In genomic region chr6:107973594-107973993, GRCh38 we compare ENCODE assay signal across 16 cellular contexts. TPM values are rescaled to one million over a fixed set of nuclear protein-coding genes. Genes with fewer than 3 reads are reported as not detected.
DNase-seq lines count a peak whose midpoint lies in the region; ATAC-seq and TF ChIP-seq lines count a peak whose summit lies in the region.
"Had no signal": no experiment of that assay in that cellular context is flagged by ENCODE, and none has a peak within 500 bp of the region (broad histone marks: within the 10 kb centered on the region; RNA-seq: fewer than 3 reads in every experiment).

No MANE protein-coding gene starts in this region.

- no peaks in the 10 kb centered on the region for H3K36me3 ChIP-seq in mammary epithelial cell (ENCODE audit: insufficient read depth, low read length)
- H3K36me3 ChIP-seq in breast epithelium = no peaks in the 10 kb centered on the region
- no peaks in the 10 kb centered on the region for H3K36me3 ChIP-seq in WERI-Rb-1
- H3K36me3 ChIP-seq: HAP-1, MG63 had no signal

- H3K4me1 Mint-ChIP-seq in nephron progenitor cell = peaks cover 4% of the 10 kb centered on the region
- H3K4me1 Mint-ChIP-seq: CD14-positive monocyte had no signal

- TF ChIP-seq CTCF in mammary epithelial cell (conservative IDR thresholded peaks at IDR 0.05 in 1 of 2, IDR thresholded peaks at IDR 0.05 in 1 of 2; ENCODE audit: extremely low read depth in 1 of 2, insufficient read depth in 1 of 2, low read depth in 1 of 2, low read length in 2 of 2) = no peak
- no peak for TF ChIP-seq CTCF in breast epithelium (IDR thresholded peaks at IDR 0.05)
- no peak for TF ChIP-seq CTCF in nephron progenitor cell (IDR thresholded peaks at IDR 0.05)
- TF ChIP-seq CTCF in WERI-Rb-1 (IDR thresholded peaks at IDR 0.05; ENCODE audit: low read depth, low read length) = no peak

- no peak for TF ChIP-seq POLR2A in breast epithelium (IDR thresholded peaks at IDR 0.05)

- H3K4me3 ChIP-seq in mammary epithelial cell (replicated peaks in 1 of 3; ENCODE audit: insufficient read depth in 1 of 3, low read depth in 2 of 3, low read length in 3 of 3) (no peak overlapping the region), breast epithelium (no peak overlapping the region), WERI-Rb-1 (ENCODE audit: low read depth, low read length) (no peak overlapping the region)
- H3K4me3 ChIP-seq: HAP-1, MG63 had no signal

- no peak overlapping the region for H3K9ac ChIP-seq in mammary epithelial cell (ENCODE audit: insufficient read depth, low read length)

- CTCF ChIA-PET in mammary epithelial cell (lab: Charles Lee; ENCODE audit: low non-redundant PET) = no interaction called here

- H3K27me3 Mint-ChIP-seq in nephron progenitor cell (ENCODE audit: low read depth, poor library complexity) = peaks cover 10% of the 10 kb centered on the region

- H3K9me3 ChIP-seq in mammary epithelial cell (replicated peaks; ENCODE audit: insufficient read depth, low read length) (no peaks in the 10 kb centered on the region), breast epithelium (no peaks in the 10 kb centered on the region), WERI-Rb-1 (ENCODE audit: severe bottlenecking) (no peaks in the 10 kb centered on the region)
- H3K9me3 ChIP-seq: HAP-1, MG63 had no signal

- no peaks in the 10 kb centered on the region for H4K20me1 ChIP-seq in mammary epithelial cell (ENCODE audit: insufficient read depth, low read length)

- no peaks in the 10 kb centered on the region for H3K79me2 ChIP-seq in mammary epithelial cell (ENCODE audit: insufficient read depth, low read length)

- H3K36me3 Mint-ChIP-seq in nephron progenitor cell (ENCODE audit: low read depth) = no peaks in the 10 kb centered on the region
- H3K36me3 Mint-ChIP-seq: CD14-positive monocyte had no signal

- H3K9me3 Mint-ChIP-seq in nephron progenitor cell = no peaks in the 10 kb centered on the region
- H3K9me3 Mint-ChIP-seq: CD14-positive monocyte had no signal

- H3K4me2 ChIP-seq in mammary epithelial cell (ENCODE audit: insufficient read depth, low read depth, low read length) = no peak overlapping the region

- H3K4me3 Mint-ChIP-seq in nephron progenitor cell = no peak overlapping the region

- H3K27me3 ChIP-seq in mammary epithelial cell (ENCODE audit: insufficient read depth, low read length) = no peaks in the 10 kb centered on the region
- H3K27me3 ChIP-seq in breast epithelium = no peaks in the 10 kb centered on the region
- H3K27me3 ChIP-seq in WERI-Rb-1 (ENCODE audit: insufficient read depth, low read depth, severe bottlenecking) = no peaks in the 10 kb centered on the region
- H3K27me3 ChIP-seq: MG63 had no signal

- ATAC-seq in esophagus mucosa = peak; percentile 82
- ATAC-seq: Panc1 had no signal

- H3K27ac ChIP-seq in mammary epithelial cell (ENCODE audit: insufficient read depth, low read depth, low read length) = no peak overlapping the region
- H3K27ac ChIP-seq in breast epithelium = no peak overlapping the region
- no peak overlapping the region for H3K27ac ChIP-seq in WERI-Rb-1

- dilution Hi-C loops in mammary epithelial cell (cut with HindIII; ENCODE audit: low sequenced_read_pairs) = no loop called here

- H2AFZ ChIP-seq in mammary epithelial cell (ENCODE audit: low read depth, low read length) = no peak overlapping the region

- peak; percentile 34 for DNase-seq in mammary epithelial cell
- DNase-seq in breast epithelium (ENCODE audit: low spot score in 2 of 2) = no peak
- DNase-seq in nephron progenitor cell = no peak
- DNase-seq in CD1c-positive myeloid dendritic cell (ENCODE audit: extremely low spot score) = no peak
- no peak for DNase-seq in WERI-Rb-1
- DNase-seq in globus pallidus (ENCODE audit: low spot score) = no peak
- DNase-seq: DMS79 treated with DMSO at 0.1 percent for 48 hours, MG63, NCI-H1092, NCI-H146, NCI-H2081, NCI-H510A treated with DMSO at 0.1 percent for 48 hours had no signal

- in situ Hi-C loops in mammary epithelial cell (cut with MboI; ENCODE audit: low sequenced_read_pairs in 2 of 2) = loop anchor here in 1 of 2 donors (10.0 kb wide), 1 partner anchor 551 kb away; no protein-coding TSS in a partner anchor

- intact Hi-C loops in mammary epithelial cell (cut with micrococcal nuclease) (no loop called here), breast epithelium (cut with DNase I; ENCODE audit: low total_unique reads) (no loop called here)

- H3K4me1 ChIP-seq in mammary epithelial cell (ENCODE audit: insufficient read depth, low read length) (no peaks in the 10 kb centered on the region), breast epithelium (no peaks in the 10 kb centered on the region)
- H3K4me1 ChIP-seq: HAP-1 had no signal

- peak overlapping the region; percentile 28 for H3K27ac Mint-ChIP-seq in nephron progenitor cell
- H3K27ac Mint-ChIP-seq: CD14-positive monocyte had no signal

- 74% methylated on average over 4 of the region's 4 CpGs for WGBS in mammary epithelial cell (ENCODE audit: low coverage, missing lambda C conversion rate)

- no TSS peak for BruUV-seq in mammary epithelial cell (replicated peaks; lab: Mats Ljungman, UMichigan)

RNA-seq across cellular contexts. Expression of gene SEC63, which starts 15.6 kb away (rescaled TPM):
- total RNA-seq in mammary epithelial cell = 100 to 1,000 TPM in 1 of 2 donors, 10 to 100 TPM in 1; 26.2 to 157 TPM
- 22.7 TPM for polyA plus RNA-seq in mammary epithelial cell
- 16.2 TPM for polyA minus RNA-seq in mammary epithelial cell
- total RNA-seq in breast epithelium = 10 to 100 TPM; 48.8 to 60.0 (median 58.7) TPM
- total RNA-seq in esophagus mucosa = 47.0 TPM
